22 cellular contexts compared by ENCODE assay signal in genomic region chr2:39306626-39307025, GRCh38.
A peak's percentile ranks its signal among the peaks of the same experiment; 100 is the strongest.
DNase-seq lines count a peak whose midpoint lies in the region; ATAC-seq, FAIRE-seq and TF ChIP-seq lines count a peak whose summit lies in the region.
"Had no signal": no experiment of that assay in that cellular context is flagged by ENCODE, and none has a peak within 500 bp of the region (broad histone marks: within the 10 kb centered on the region; RNA-seq: fewer than 3 reads in every experiment).

No MANE protein-coding gene starts in this region.

- H3K27me3 Mint-ChIP-seq in WTC11 (ENCODE audit: low read depth) (no peaks in the 10 kb centered on the region), glutamatergic neuron (ENCODE audit: unreplicated experiment) (peaks cover 1% of the 10 kb centered on the region)

- no peak for TF ChIP-seq POLR2A in tibial nerve (IDR thresholded peaks at IDR 0.05)
- no peak for TF ChIP-seq POLR2A in HepG2 (IDR thresholded peaks at IDR 0.05; ENCODE audit: insufficient read depth in 1 of 2, low read depth in 2 of 2, low read length in 2 of 2)

- CTCF ChIA-PET in WTC11 (lab: Charles Lee): no interaction called here
- CTCF ChIA-PET in HepG2 (lab: Yijun Ruan, JAX; ENCODE audit: low intra/inter-chr PET ratio, low total read pairs): no interaction called here

- no peaks in the 10 kb centered on the region for H4K20me1 ChIP-seq in HepG2 (ENCODE audit: insufficient read depth, low read length)

- H3K9me3 ChIP-seq in cardiac muscle cell (ENCODE audit: low read depth) (no peaks in the 10 kb centered on the region), tibial nerve (no peaks in the 10 kb centered on the region), HepG2 (ENCODE audit: low read length) (no peaks in the 10 kb centered on the region)
- H3K9me3 ChIP-seq: A549, BE2C had no signal

- peaks cover 11% of the 10 kb centered on the region for H3K4me1 Mint-ChIP-seq in WTC11
- peaks cover 2% of the 10 kb centered on the region for H3K4me1 Mint-ChIP-seq in glutamatergic neuron (ENCODE audit: low read depth, unreplicated experiment)

- in situ Hi-C loops in HepG2 (cut with HindIII; ENCODE audit: extremely low pct_ligation_motif_present, low pct_unique_long_range_greater_than_20kb): no loop called here

- DNase-seq in cardiac muscle cell (ENCODE audit: low read depth in 1 of 2, low spot score in 1 of 2) (no peak), cardiac septum (ENCODE audit: low spot score) (no peak), WTC11 (ENCODE audit: low spot score) (no peak), glutamatergic neuron (no peak), tibial nerve (ENCODE audit: low spot score in 2 of 2) (no peak), HepG2 (ENCODE audit: low spot score) (no peak), HCEC 1CT (no peak)
- DNase-seq: BE2C; DMS79; GM23248; KG1; NCI-H1105; NCI-H146; NCI-H2029; NCI-H2171 treated with DMSO at 0.1 percent for 48 hours; NCI-H446 treated with DMSO at 0.1 percent for 48 hours; NCI-H526 treated with DMSO at 0.1 percent for 48 hours; NK-92 treated with Interleukin-12 subunit alpha and Interleukin-12 subunit beta, amount 100 ng/mL, for 24 hours; SIG-M5 had no signal

- no peaks in the 10 kb centered on the region for H3K27me3 ChIP-seq in cardiac muscle cell
- H3K27me3 ChIP-seq in tibial nerve: no peaks in the 10 kb centered on the region
- H3K27me3 ChIP-seq in HepG2 (ENCODE audit: control insufficient read depth in 1 of 2, insufficient read depth in 2 of 2, low read length in 2 of 2): no peaks in the 10 kb centered on the region
- H3K27me3 ChIP-seq: BE2C had no signal

- H3K27ac Mint-ChIP-seq in WTC11 (peak overlapping the region; percentile 39; the same call in 1 of the 2 replicates), glutamatergic neuron (ENCODE audit: unreplicated experiment) (peak overlapping the region; percentile 63)

- TF ChIP-seq RAD21 in HepG2 (CRISPR knock-in tag; IDR thresholded peaks at IDR 0.05): no peak

- no peak overlapping the region for H3K9ac ChIP-seq in HepG2 (ENCODE audit: insufficient read depth, low read depth, low read length)
- H3K9ac ChIP-seq: GM23248 had no signal

- FAIRE-seq in HepG2 (lab: Jason Lieb, UNC): no peak
- FAIRE-seq: A549, GM12892 had no signal

- TF ChIP-seq CTCF in cardiac muscle cell (IDR thresholded peaks at IDR 0.05; ENCODE audit: low read depth, low read length) (no peak), WTC11 (IDR thresholded peaks at IDR 0.05) (no peak), glutamatergic neuron (IDR thresholded peaks at IDR 0.05; ENCODE audit: partially characterized antibody, unreplicated experiment) (no peak), tibial nerve (IDR thresholded peaks at IDR 0.05) (no peak), HepG2 (CRISPR knock-in tag; IDR thresholded peaks at IDR 0.05) (no peak)

- H3K9me3 Mint-ChIP-seq in WTC11 (peaks cover 4% of the 10 kb centered on the region), glutamatergic neuron (ENCODE audit: unreplicated experiment) (no peaks in the 10 kb centered on the region)

- WGBS in tibial nerve, 2 donors: 90 to 91% methylated on average over 1 of the region's 1 CpG
- WGBS in HepG2 (ENCODE audit: low lambda C conversion rate): 96% methylated on average over 1 of the region's 1 CpG

- TF ChIP-seq EP300 in tibial nerve (IDR thresholded peaks at IDR 0.05) (no peak), HepG2 (IDR thresholded peaks at IDR 0.05; ENCODE audit: low read depth in 2 of 2, low read length in 2 of 2) (no peak), HepG2 (CRISPR knock-in tag; IDR thresholded peaks at IDR 0.05; ENCODE audit: borderline replicate concordance) (no peak)

- H3K79me2 ChIP-seq in HepG2 (ENCODE audit: insufficient read depth, low read length): no peaks in the 10 kb centered on the region

- H3K27ac ChIP-seq in cardiac muscle cell (peak overlapping the region; percentile 17), tibial nerve (no peak overlapping the region), HepG2 (ENCODE audit: extremely low read length, insufficient read depth, low read length) (no peak overlapping the region)
- H3K27ac ChIP-seq: A549, GM23248 had no signal

- H3K4me3 ChIP-seq in cardiac muscle cell: no peak overlapping the region
- H3K4me3 ChIP-seq in tibial nerve: no peak overlapping the region
- no peak overlapping the region for H3K4me3 ChIP-seq in HepG2 (replicated peaks in 1 of 3; ENCODE audit: insufficient read depth in 1 of 3, low read depth in 2 of 3, low read length in 3 of 3)
- H3K4me3 ChIP-seq: A549, GM23248 had no signal

- H3K4me2 ChIP-seq in HepG2 (ENCODE audit: low read depth, low read length): no peak overlapping the region
- H3K4me2 ChIP-seq: A549 had no signal

- POLR2A ChIA-PET in WTC11 (lab: Charles Lee) (interaction anchor here (0.6 kb wide), 1 partner anchor 301 kb away, joined by 10 read pairs; no protein-coding TSS in a partner anchor), HepG2 (lab: Yijun Ruan, JAX) (no interaction called here)

- H3K4me3 Mint-ChIP-seq in WTC11: no peak overlapping the region
- no peak overlapping the region for H3K4me3 Mint-ChIP-seq in glutamatergic neuron (ENCODE audit: unreplicated experiment)

- peaks cover 21% of the 10 kb centered on the region for H3K36me3 Mint-ChIP-seq in WTC11
- H3K36me3 Mint-ChIP-seq in glutamatergic neuron (ENCODE audit: unreplicated experiment): no peaks in the 10 kb centered on the region

- BruUV-seq in HepG2 (replicated peaks; lab: Mats Ljungman, UMichigan): no TSS peak

- H3K4me1 ChIP-seq in cardiac muscle cell (ENCODE audit: low read depth): no peaks in the 10 kb centered on the region
- no peaks in the 10 kb centered on the region for H3K4me1 ChIP-seq in tibial nerve
- no peaks in the 10 kb centered on the region for H3K4me1 ChIP-seq in HepG2 (ENCODE audit: insufficient read depth, low read length)
- H3K4me1 ChIP-seq: A549, BE2C had no signal

- no peak overlapping the region for H2AFZ ChIP-seq in HepG2 (ENCODE audit: low read length)
- H2AFZ ChIP-seq: GM23248 had no signal

- ATAC-seq in WTC11 (no peak; the same call in 1 of the 2 replicates), HepG2 (no peak; the same call in 2 of the 3 replicates)
- ATAC-seq: A549, HCT116 had no signal

- intact Hi-C loops in cardiac septum (cut with DNase I) (no loop called here), HepG2 (cut with micrococcal nuclease; ENCODE audit: unreplicated experiment) (no loop called here)

- H3K36me3 ChIP-seq in cardiac muscle cell (peaks cover 6% of the 10 kb centered on the region), tibial nerve (peaks cover 0 to 31% (median 0%) of the 10 kb centered on the region in 3 donors), HepG2 (replicated peaks in 1 of 2; ENCODE audit: control insufficient read depth in 1 of 2, insufficient read depth in 2 of 2, low read length in 2 of 2) (peaks cover 4 to 36% of the 10 kb centered on the region in 2 experiments)

TF ChIP-seq in WTC11, 78 proteins besides CTCF, POLR2A, EP300 and RAD21 (continues in another document):
- no peak for TF ChIP-seq E2F5 (CRISPR knock-in tag; IDR thresholded peaks at IDR 0.05)
- no peak for TF ChIP-seq ZNF121 (CRISPR knock-in tag; IDR thresholded peaks at IDR 0.05)
- TF ChIP-seq ZSCAN18 (CRISPR knock-in tag; IDR thresholded peaks at IDR 0.05): no peak
- no peak for TF ChIP-seq CREB1 (CRISPR knock-in tag; IDR thresholded peaks at IDR 0.05)

TF ChIP-seq in HepG2, 621 proteins besides CTCF, POLR2A, EP300 and RAD21:
- no peak for TF ChIP-seq ZEB1 (IDR thresholded peaks at IDR 0.05; ENCODE audit: insufficient replicate concordance, low read depth)
- no peak for TF ChIP-seq SP4 (CRISPR knock-in tag; IDR thresholded peaks at IDR 0.05)
- no peak for TF ChIP-seq NKX3-1 (CRISPR knock-in tag; IDR thresholded peaks at IDR 0.05)
- TF ChIP-seq ZKSCAN5 (CRISPR knock-in tag; IDR thresholded peaks at IDR 0.05): no peak
- no peak for TF ChIP-seq ZNF75D (CRISPR knock-in tag; IDR thresholded peaks at IDR 0.05; ENCODE audit: borderline replicate concordance)
- TF ChIP-seq MTF2 (CRISPR knock-in tag; IDR thresholded peaks at IDR 0.05; ENCODE audit: borderline replicate concordance): no peak
